In the genomic region with DNA sequence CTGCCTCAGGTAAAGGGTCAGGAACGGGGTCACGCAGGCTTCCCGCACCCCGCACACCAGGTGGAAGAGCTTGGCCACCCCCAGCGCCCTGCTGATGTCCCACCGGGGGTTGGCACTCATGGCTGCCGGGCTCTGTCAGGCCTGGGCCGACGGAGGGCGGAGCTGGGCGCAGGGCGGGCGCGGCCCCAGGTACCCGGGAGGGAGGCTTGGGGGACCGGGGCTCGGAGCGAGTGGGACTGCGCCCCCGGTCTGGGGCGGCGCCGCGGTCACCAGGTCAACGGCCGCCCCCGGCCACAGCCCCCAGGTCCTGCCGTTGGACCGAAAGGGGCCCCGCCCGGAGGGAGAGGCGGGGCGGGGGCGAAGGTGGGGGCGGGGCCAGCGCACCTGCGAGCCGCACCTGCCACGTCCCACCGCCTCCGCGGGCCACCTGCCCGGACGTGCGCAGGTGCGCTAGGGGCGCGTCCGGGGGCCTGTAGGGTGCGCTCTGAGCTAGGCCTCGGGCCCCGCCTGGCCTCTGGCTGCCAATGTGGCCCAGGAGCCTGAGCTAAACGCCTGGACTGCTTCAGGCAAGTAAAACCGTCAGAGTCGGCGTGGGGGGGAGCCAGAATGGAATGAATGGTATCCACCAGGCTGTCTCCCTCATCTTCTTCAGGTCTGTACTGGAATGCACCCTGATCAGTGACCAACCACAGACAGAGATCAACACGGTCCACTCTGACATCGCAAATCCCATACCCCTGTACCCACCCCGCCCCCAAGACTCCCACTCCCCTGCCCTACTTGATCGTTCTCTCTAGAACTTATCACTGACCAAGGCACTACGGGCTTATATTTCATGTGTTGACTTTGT, we compare ENCODE assay signal across 1 cellular context.
TF ChIP-seq lines count a peak whose summit lies in the region.

A gene with protein sequence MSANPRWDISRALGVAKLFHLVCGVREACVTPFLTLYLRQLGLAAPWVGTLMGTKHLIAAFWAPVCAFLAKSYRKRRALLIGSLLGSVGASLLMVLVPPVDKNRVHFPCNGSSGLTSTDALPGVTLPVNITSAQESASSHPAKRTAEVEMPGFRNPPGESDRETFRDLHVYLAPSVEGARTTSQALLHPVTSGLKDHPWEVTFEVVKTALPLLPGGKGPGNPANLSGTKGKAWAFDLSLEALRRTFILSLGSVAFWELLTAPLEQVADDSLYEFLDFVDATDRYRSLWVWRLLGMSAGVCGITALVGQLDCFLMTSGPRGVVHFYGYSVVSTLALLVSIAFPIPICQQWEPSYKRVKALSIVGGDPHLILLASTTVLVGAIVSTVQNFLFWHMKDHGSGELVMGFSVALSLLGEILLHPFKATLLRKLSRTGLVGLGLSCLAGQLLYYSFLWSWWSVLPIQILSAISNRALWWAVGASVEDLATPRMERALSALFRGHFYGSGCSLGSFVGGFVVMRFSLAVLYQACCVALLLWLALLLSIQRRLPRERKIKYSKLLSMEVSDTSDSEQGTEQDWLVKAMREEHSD (minus strand): TSS at position 365 of the 850 bp plus-strand sequence. CDS start 245 bp downstream, at position 120.

TF ChIP-seq in Ishikawa, 13 proteins besides CTCF, POLR2A, EP300 and RAD21 (continued from another document):
- TF ChIP-seq, protein P1, sequence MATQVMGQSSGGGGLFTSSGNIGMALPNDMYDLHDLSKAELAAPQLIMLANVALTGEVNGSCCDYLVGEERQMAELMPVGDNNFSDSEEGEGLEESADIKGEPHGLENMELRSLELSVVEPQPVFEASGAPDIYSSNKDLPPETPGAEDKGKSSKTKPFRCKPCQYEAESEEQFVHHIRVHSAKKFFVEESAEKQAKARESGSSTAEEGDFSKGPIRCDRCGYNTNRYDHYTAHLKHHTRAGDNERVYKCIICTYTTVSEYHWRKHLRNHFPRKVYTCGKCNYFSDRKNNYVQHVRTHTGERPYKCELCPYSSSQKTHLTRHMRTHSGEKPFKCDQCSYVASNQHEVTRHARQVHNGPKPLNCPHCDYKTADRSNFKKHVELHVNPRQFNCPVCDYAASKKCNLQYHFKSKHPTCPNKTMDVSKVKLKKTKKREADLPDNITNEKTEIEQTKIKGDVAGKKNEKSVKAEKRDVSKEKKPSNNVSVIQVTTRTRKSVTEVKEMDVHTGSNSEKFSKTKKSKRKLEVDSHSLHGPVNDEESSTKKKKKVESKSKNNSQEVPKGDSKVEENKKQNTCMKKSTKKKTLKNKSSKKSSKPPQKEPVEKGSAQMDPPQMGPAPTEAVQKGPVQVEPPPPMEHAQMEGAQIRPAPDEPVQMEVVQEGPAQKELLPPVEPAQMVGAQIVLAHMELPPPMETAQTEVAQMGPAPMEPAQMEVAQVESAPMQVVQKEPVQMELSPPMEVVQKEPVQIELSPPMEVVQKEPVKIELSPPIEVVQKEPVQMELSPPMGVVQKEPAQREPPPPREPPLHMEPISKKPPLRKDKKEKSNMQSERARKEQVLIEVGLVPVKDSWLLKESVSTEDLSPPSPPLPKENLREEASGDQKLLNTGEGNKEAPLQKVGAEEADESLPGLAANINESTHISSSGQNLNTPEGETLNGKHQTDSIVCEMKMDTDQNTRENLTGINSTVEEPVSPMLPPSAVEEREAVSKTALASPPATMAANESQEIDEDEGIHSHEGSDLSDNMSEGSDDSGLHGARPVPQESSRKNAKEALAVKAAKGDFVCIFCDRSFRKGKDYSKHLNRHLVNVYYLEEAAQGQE (IDR thresholded peaks at IDR 0.05; ENCODE audit: low read depth): no peak
- peak; percentile 19; the same call in 1 of the 2 replicates for TF ChIP-seq TAF1 (IDR thresholded peaks at IDR 0.05; ENCODE audit: low read depth)
- TF ChIP-seq, protein P2, sequence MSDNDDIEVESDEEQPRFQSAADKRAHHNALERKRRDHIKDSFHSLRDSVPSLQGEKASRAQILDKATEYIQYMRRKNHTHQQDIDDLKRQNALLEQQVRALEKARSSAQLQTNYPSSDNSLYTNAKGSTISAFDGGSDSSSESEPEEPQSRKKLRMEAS (IDR thresholded peaks at IDR 0.05): peak; percentile 79
- TF ChIP-seq NFIC (IDR thresholded peaks at IDR 0.05): no peak
TF ChIP-seq in Ishikawa: peak in this region for 6.
